ENCODE assay signal across 20 cellular contexts in genomic region chr2:148721991-148722777, GRCh38.
DNase-seq lines count a peak whose midpoint lies in the region; ATAC-seq and TF ChIP-seq lines count a peak whose summit lies in the region.
"Had no signal": no experiment of that assay in that cellular context is flagged by ENCODE, and none has a peak within 500 bp of the region (broad histone marks: within the 10 kb centered on the region; RNA-seq: fewer than 3 reads in every experiment).

No MANE protein-coding gene starts in this region.

- H4K5ac ChIP-seq in IMR-90 (ENCODE audit: low read depth, low read length), result no peak overlapping the region

- peaks cover 63% of the 10 kb centered on the region for H4K20me1 ChIP-seq in SK-N-SH (ENCODE audit: insufficient read depth)
- peaks cover 56% of the 10 kb centered on the region for H4K20me1 ChIP-seq in IMR-90 (ENCODE audit: insufficient read depth, low read length)

- no peak for TF ChIP-seq CTCF in SK-N-SH (IDR thresholded peaks at IDR 0.05)
- TF ChIP-seq CTCF in IMR-90 (conservative IDR thresholded peaks at IDR 0.05; ENCODE audit: low read depth, low read length), result no peak
- TF ChIP-seq CTCF in osteocyte (IDR thresholded peaks at IDR 0.05), result no peak
- TF ChIP-seq CTCF in colonic mucosa (IDR thresholded peaks at IDR 0.05), result no peak

- H2BK120ac ChIP-seq in IMR-90 (ENCODE audit: low read depth, low read length), result no peak overlapping the region

- no peak overlapping the region for H2BK20ac ChIP-seq in IMR-90 (ENCODE audit: low read depth, low read length)

- dilution Hi-C loops in IMR-90 (cut with HindIII; ENCODE audit: low sequenced_read_pairs, unreplicated experiment), result no loop called here

- peaks cover 41% of the 10 kb centered on the region for H3K4me1 Mint-ChIP-seq in osteocyte (ENCODE audit: unreplicated experiment)

- no peak overlapping the region for H2AFZ ChIP-seq in SK-N-SH (ENCODE audit: low read depth)
- no peak overlapping the region for H2AFZ ChIP-seq in IMR-90 (replicated peaks; ENCODE audit: low read length, poor library complexity)

- TF ChIP-seq EP300 in SK-N-SH (IDR thresholded peaks at IDR 0.05; ENCODE audit: borderline replicate concordance in 1 of 2, low read depth in 1 of 2, low read length in 1 of 2), result no peak

- no peak overlapping the region for H3K18ac ChIP-seq in IMR-90 (ENCODE audit: low read depth, low read length)

- POLR2A ChIA-PET in SK-N-SH (lab: Yijun Ruan, JAX) (no interaction called here), IMR-90 (lab: Charles Lee; ENCODE audit: unreplicated experiment) (no interaction called here)

- peaks cover 14% of the 10 kb centered on the region; the same call in 1 of the 2 replicates for H3K9me1 ChIP-seq in IMR-90 (ENCODE audit: insufficient read depth, low read length)

- H3K27ac Mint-ChIP-seq in osteocyte (ENCODE audit: unreplicated experiment), result peak overlapping the region; percentile 8

- intact Hi-C loops in IMR-90 (cut with micrococcal nuclease) (loop anchor here (5.0 kb wide), 1 partner anchor 35 kb away; no protein-coding TSS in a partner anchor), colonic mucosa (cut with DNase I) (no loop called here)

- H3K27ac ChIP-seq in SK-N-SH (ENCODE audit: low read depth in 2 of 2, low read length in 1 of 2) (no peak overlapping the region), IMR-90 (ENCODE audit: insufficient read depth, low read length) (no peak overlapping the region), colonic mucosa (no peak overlapping the region)
- H3K27ac ChIP-seq: body of pancreas, esophagus squamous epithelium, heart left ventricle, tibial nerve had no signal

- H3K23ac ChIP-seq in IMR-90 (ENCODE audit: low read depth, low read length), result no peak overlapping the region

- no peak overlapping the region for H3K4ac ChIP-seq in IMR-90 (ENCODE audit: low read depth, low read length)

- DNase-seq in SK-N-SH (no peak), IMR-90 (peak; percentile 24), dedifferentiated amniotic fluid mesenchymal stem cell (ENCODE audit: extremely low spot score) (peak; percentile 17), osteocyte (ENCODE audit: extremely low spot score, unreplicated experiment) (no peak), colonic mucosa (no peak), cerebellar cortex (ENCODE audit: low spot score) (no peak), SIG-M5 treated with dmso at 0.1 percent for 504 hours (lab: John Stamatoyannopoulos, UW; ENCODE audit: unreplicated experiment) (no peak)
- DNase-seq: 8988T; activated CD4-positive, CD25-positive, alpha-beta regulatory T cell; activated effector memory CD4-positive, alpha-beta T cell treated with anti-CD3 and anti-CD28 coated beads, Interleukin-2, amount 50 U/mL, for 16 hours; body of pancreas; esophagus squamous epithelium; heart left ventricle; islet precursor cell; NCI-H187; NCI-H446; stimulated activated naive CD4-positive, alpha-beta T cell had no signal

- H4K8ac ChIP-seq in IMR-90 (ENCODE audit: low read depth in 2 of 2, low read length in 2 of 2), result no peak overlapping the region

- CTCF ChIA-PET in SK-N-SH (lab: Yijun Ruan, JAX), result no interaction called here
- CTCF ChIA-PET in IMR-90 (lab: Yijun Ruan, JAX), result no interaction called here

- TF ChIP-seq POLR2A in IMR-90 (IDR thresholded peaks at IDR 0.05; ENCODE audit: low read depth, low read length), result no peak

- WGBS in SK-N-SH (ENCODE audit: low lambda C conversion rate), result 91% methylated on average over 5 of the region's 5 CpGs
- 83% methylated on average over 1 of the region's 5 CpGs; no CpG with 5 or more reads in 1 of the 2 experiments for WGBS in IMR-90 (ENCODE audit: extremely low coverage in 2 of 2, insufficient read length in 1 of 2), 2 experiments

- no peak overlapping the region; the same call in 1 of the 2 replicates for H3K14ac ChIP-seq in IMR-90 (replicated peaks; ENCODE audit: low read depth, low read length)

- H3K56ac ChIP-seq in IMR-90 (ENCODE audit: extremely low read depth, insufficient read depth, low read length), result no peak overlapping the region

- H3K9me3 ChIP-seq in SK-N-SH (peaks cover 4% of the 10 kb centered on the region; the same call in 1 of the 2 replicates), IMR-90 (ENCODE audit: control insufficient read depth, insufficient read depth, low read length) (no peaks in the 10 kb centered on the region), colonic mucosa (no peaks in the 10 kb centered on the region)
- H3K9me3 ChIP-seq: body of pancreas, esophagus squamous epithelium had no signal

- H3K27me3 Mint-ChIP-seq in osteocyte (ENCODE audit: unreplicated experiment), result no peaks in the 10 kb centered on the region

- ATAC-seq in SK-N-SH treated with all-trans-retinoic acid at 6 μM for 48 hours (peak; percentile 47; the same call in 2 of the 3 replicates), IMR-90 (ENCODE audit: low read depth) (peak; percentile 55)
- ATAC-seq: body of pancreas had no signal

- in situ Hi-C loops in IMR-90 (cut with MboI; ENCODE audit: low sequenced_read_pairs), result no loop called here

- H3K4me3 ChIP-seq in SK-N-SH (ENCODE audit: low read depth in 2 of 2, low read length in 1 of 2), result no peak overlapping the region
- H3K4me3 ChIP-seq in IMR-90 (ENCODE audit: insufficient read depth, low read depth, low read length), result no peak overlapping the region
- H3K4me3 ChIP-seq in colonic mucosa, result no peak overlapping the region
- H3K4me3 ChIP-seq: body of pancreas, esophagus squamous epithelium, heart left ventricle, tibial nerve had no signal

- H3K9me3 Mint-ChIP-seq in osteocyte (ENCODE audit: unreplicated experiment), result peaks cover 8% of the 10 kb centered on the region

- H3K36me3 ChIP-seq in SK-N-SH (replicated peaks in 1 of 2; ENCODE audit: control insufficient read depth in 1 of 2, insufficient read depth in 2 of 2, low read length in 1 of 2) (peaks cover 0 to 5% of the 10 kb centered on the region in 2 experiments), IMR-90 (ENCODE audit: control insufficient read depth, insufficient read depth, low read length) (peaks cover 1% of the 10 kb centered on the region; the same call in 1 of the 2 replicates), colonic mucosa (no peaks in the 10 kb centered on the region)
- H3K36me3 ChIP-seq: heart left ventricle had no signal

- H3K9ac ChIP-seq in SK-N-SH, result no peak overlapping the region
- H3K9ac ChIP-seq in IMR-90 (ENCODE audit: low read depth, low read length), result no peak overlapping the region
- no peak overlapping the region for H3K9ac ChIP-seq in colonic mucosa (ENCODE audit: low read depth in 2 of 2, low read length in 2 of 2)

- H3K4me1 ChIP-seq in SK-N-SH (ENCODE audit: control insufficient read depth in 1 of 2, insufficient read depth in 2 of 2, low read depth in 1 of 2, low read length in 1 of 2) (peaks cover 14 to 19% of the 10 kb centered on the region in 2 experiments; a peak in 3 of 4 replicates), IMR-90 (ENCODE audit: control insufficient read depth, insufficient read depth, low read length) (peaks cover 11% of the 10 kb centered on the region), colonic mucosa (peaks cover 3% of the 10 kb centered on the region)

- no peaks in the 10 kb centered on the region for H3K27me3 ChIP-seq in SK-N-SH (ENCODE audit: insufficient read depth)
- H3K27me3 ChIP-seq in IMR-90 (ENCODE audit: control insufficient read depth, insufficient read depth, low read length), result no peaks in the 10 kb centered on the region
- no peaks in the 10 kb centered on the region for H3K27me3 ChIP-seq in colonic mucosa
- H3K27me3 ChIP-seq: body of pancreas, esophagus squamous epithelium, heart left ventricle, tibial nerve had no signal

- no peak overlapping the region for H2AK9ac ChIP-seq in IMR-90 (replicated peaks; ENCODE audit: low read depth, low read length, poor library complexity)

- H3K79me1 ChIP-seq in IMR-90 (ENCODE audit: low read depth in 1 of 2, low read length in 2 of 2), result peaks cover 24 to 44% of the 10 kb centered on the region in 2 experiments

- BruUV-seq in IMR-90 (replicated peaks; lab: Mats Ljungman, UMichigan), result no TSS peak

- H3F3A ChIP-seq in SK-N-SH (replicated peaks; ENCODE audit: insufficient read depth), result peaks cover 12% of the 10 kb centered on the region

- H3K9me2 ChIP-seq in SK-N-SH, result no peaks in the 10 kb centered on the region

- TF ChIP-seq RAD21 in SK-N-SH (IDR thresholded peaks at IDR 0.05; ENCODE audit: low read length) (no peak), IMR-90 (IDR thresholded peaks at IDR 0.05; ENCODE audit: low read length) (no peak)

- H2BK5ac ChIP-seq in IMR-90 (ENCODE audit: low read depth, low read length, poor library complexity, severe bottlenecking), result no peak overlapping the region

- no peak overlapping the region for H2AK5ac ChIP-seq in IMR-90 (ENCODE audit: low read depth, low read length)

- H4K91ac ChIP-seq in IMR-90 (ENCODE audit: insufficient read depth, low read depth, low read length), result no peak overlapping the region

- H2BK15ac ChIP-seq in IMR-90 (ENCODE audit: low read depth, low read length), result no peak overlapping the region

- peaks cover 8% of the 10 kb centered on the region for H3K36me3 Mint-ChIP-seq in osteocyte (ENCODE audit: unreplicated experiment)

- no peak overlapping the region for H3K4me3 Mint-ChIP-seq in osteocyte (ENCODE audit: unreplicated experiment)
- H3K4me3 Mint-ChIP-seq: nephron had no signal

- H3K4me2 ChIP-seq in SK-N-SH (no peak overlapping the region), IMR-90 (ENCODE audit: low read depth, low read length) (no peak overlapping the region)

- peaks cover 93% of the 10 kb centered on the region for H3K79me2 ChIP-seq in SK-N-SH (ENCODE audit: insufficient read depth)

TF ChIP-seq in SK-N-SH treated with all-trans-retinoic acid at 6 μM for 48 hours, 23 proteins besides CTCF, POLR2A, EP300 and RAD21 (continues in another document):
- no peak for TF ChIP-seq ESRRG (CRISPR knock-in tag; IDR thresholded peaks at IDR 0.05)

TF ChIP-seq in SK-N-SH, 30 proteins besides CTCF, POLR2A, EP300 and RAD21 (continues in another document):
- TF ChIP-seq YY1 (IDR thresholded peaks at IDR 0.05; ENCODE audit: low read depth) (no peak), JUND (IDR thresholded peaks at IDR 0.05) (no peak), FOXJ3 (CRISPR knock-in tag; IDR thresholded peaks at IDR 0.05) (no peak), TEAD4 (IDR thresholded peaks at IDR 0.05; ENCODE audit: borderline replicate concordance, insufficient read depth) (no peak), EZH2phosphoT487 (IDR thresholded peaks at IDR 0.05; ENCODE audit: borderline replicate concordance, low read depth) (no peak)

TF ChIP-seq in IMR-90, 13 proteins besides CTCF, POLR2A, EP300 and RAD21 (continues in another document):
- TF ChIP-seq MAFK (IDR thresholded peaks at IDR 0.05; ENCODE audit: low read depth, low read length), result no peak
- TF ChIP-seq RCOR1 (IDR thresholded peaks at IDR 0.05; ENCODE audit: insufficient replicate concordance, low read length), result no peak
- no peak for TF ChIP-seq BHLHE40 (IDR thresholded peaks at IDR 0.05; ENCODE audit: low read depth, low read length)
- TF ChIP-seq CHD1 (IDR thresholded peaks at IDR 0.05; ENCODE audit: low read depth, low read length), result no peak
- no peak for TF ChIP-seq CEBPB (IDR thresholded peaks at IDR 0.05; ENCODE audit: low read depth, low read length)
- no peak for TF ChIP-seq NFE2L2 (IDR thresholded peaks at IDR 0.05; ENCODE audit: low read depth, low read length)
- no peak for TF ChIP-seq MXI1 (IDR thresholded peaks at IDR 0.05; ENCODE audit: borderline replicate concordance, low read depth, low read length)
- TF ChIP-seq RFX5 (IDR thresholded peaks at IDR 0.05; ENCODE audit: low read depth, low read length), result no peak
- no peak for TF ChIP-seq MAZ (IDR thresholded peaks at IDR 0.05; ENCODE audit: borderline replicate concordance, low read depth, low read length)

Comparison
In these comparisons a context has a peak if more than half of its experiments do, and no peak if none do; other contexts are left out.
1. DNase-seq: peak in IMR-90 (single experiment) and dedifferentiated amniotic fluid mesenchymal stem cell (single experiment); none in SK-N-SH (single experiment), osteocyte (single experiment), colonic mucosa (single experiment), cerebellar cortex (single experiment) and SIG-M5 treated with dmso at 0.1 percent for 504 hours (single experiment).